18 cellular contexts compared by ENCODE assay signal in the genomic region with DNA sequence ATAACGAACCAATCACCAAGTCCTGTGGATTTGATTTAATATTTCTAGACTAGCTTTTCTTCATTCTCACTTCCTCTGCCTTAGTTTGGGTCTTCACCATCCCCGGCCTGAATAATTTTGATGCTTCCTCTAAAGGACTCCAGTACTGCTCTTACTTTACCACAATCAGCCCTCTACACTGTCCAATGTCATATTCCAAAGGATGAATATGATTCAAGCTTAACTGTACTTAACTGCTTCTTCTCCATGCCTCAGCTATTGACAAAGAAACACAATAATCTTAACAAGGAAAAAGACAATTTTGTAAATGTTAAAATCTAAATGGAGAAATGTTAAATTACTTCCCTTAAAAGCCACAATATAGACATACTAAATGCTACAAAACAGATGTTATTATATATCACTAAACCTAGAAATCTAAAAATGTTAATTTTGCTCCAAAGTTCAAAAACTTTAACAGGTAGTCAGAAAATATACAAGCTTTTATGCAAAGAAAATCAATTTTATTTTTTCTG.
DNase-seq lines count a peak whose midpoint lies in the region; ATAC-seq and TF ChIP-seq lines count a peak whose summit lies in the region.
"Had no signal": no experiment of that assay in that cellular context is flagged by ENCODE, and none has a peak within 500 bp of the region (broad histone marks: within the 10 kb centered on the region; RNA-seq: fewer than 3 reads in every experiment).

No MANE protein-coding gene starts in this region.

- TF ChIP-seq CTCF in dorsolateral prefrontal cortex (IDR thresholded peaks at IDR 0.05 in 54 of 56, conservative IDR thresholded peaks at IDR 0.05 in 2 of 56; ENCODE audit: low read depth in 1 of 56, partially characterized antibody in 56 of 56): no peak

- ATAC-seq in GM18502 (IDR thresholded peaks at IDR 0.05; ENCODE audit: poor library complexity, unreplicated experiment) (peak; percentile 51), GM21381 (IDR thresholded peaks at IDR 0.05; ENCODE audit: unreplicated experiment) (peak; percentile 27), HG03097 (IDR thresholded peaks at IDR 0.05; ENCODE audit: low FRiP score, unreplicated experiment) (peak; percentile 20)
- ATAC-seq in naive thymus-derived CD4-positive, alpha-beta T cell: no peak

- POLR2A ChIA-PET in naive thymus-derived CD4-positive, alpha-beta T cell (lab: Charles Lee): no interaction called here

- H3K27ac Mint-ChIP-seq in naive thymus-derived CD4-positive, alpha-beta T cell: no peak overlapping the region

- no peaks in the 10 kb centered on the region for H3K27me3 ChIP-seq in dorsolateral prefrontal cortex
- H3K27me3 ChIP-seq in naive thymus-derived CD4-positive, alpha-beta T cell (ENCODE audit: control insufficient read depth in 2 of 2, insufficient read depth in 2 of 2, low read length in 2 of 2): no peaks in the 10 kb centered on the region
- H3K27me3 ChIP-seq: SJCRH30 had no signal

- peak; percentile 24 for DNase-seq in germinal center (ENCODE audit: low spot score)
- no peak for DNase-seq in dorsolateral prefrontal cortex
- DNase-seq in naive thymus-derived CD4-positive, alpha-beta T cell: no peak
- DNase-seq in activated naive CD4-positive, alpha-beta T cell treated with Interleukin-2 at 50 U/mL for 16 hours: no peak
- no peak for DNase-seq in globus pallidus (ENCODE audit: low spot score)
- DNase-seq: activated T-cell treated with anti-CD3 and anti-CD28 coated beads, Interleukin-2, amount 50 U/mL, for 48 hours; central memory CD4-positive, alpha-beta T cell; COR-L47; foreskin melanocyte; KBM-7; NCI-H1417; NCI-H345; retina; SJCRH30 had no signal

- intact Hi-C loops in dorsolateral prefrontal cortex (cut with DNase I): no loop called here
- intact Hi-C loops in naive thymus-derived CD4-positive, alpha-beta T cell (cut with micrococcal nuclease): no loop called here

- no peaks in the 10 kb centered on the region for H3K4me1 ChIP-seq in naive thymus-derived CD4-positive, alpha-beta T cell (ENCODE audit: control insufficient read depth in 2 of 2, insufficient read depth in 2 of 2, low read length in 2 of 2)

- peaks cover 15 to 47% (median 30%) of the 10 kb centered on the region in 5 donors for H3K27me3 Mint-ChIP-seq in naive thymus-derived CD4-positive, alpha-beta T cell

- no peaks in the 10 kb centered on the region for H3K36me3 ChIP-seq in naive thymus-derived CD4-positive, alpha-beta T cell (ENCODE audit: control insufficient read depth in 2 of 3, insufficient read depth in 3 of 3, low read length in 3 of 3)
- H3K36me3 ChIP-seq: SJCRH30 had no signal

- peaks cover 0 to 2% (median 0%) of the 10 kb centered on the region in 11 donors for H3K9me3 Mint-ChIP-seq in naive thymus-derived CD4-positive, alpha-beta T cell

- H3K4me1 Mint-ChIP-seq in naive thymus-derived CD4-positive, alpha-beta T cell: no peaks in the 10 kb centered on the region

- no peaks in the 10 kb centered on the region for H3K36me3 Mint-ChIP-seq in naive thymus-derived CD4-positive, alpha-beta T cell

- no peak overlapping the region for H3K4me3 Mint-ChIP-seq in naive thymus-derived CD4-positive, alpha-beta T cell

- H3K9me3 ChIP-seq in naive thymus-derived CD4-positive, alpha-beta T cell (ENCODE audit: control insufficient read depth in 2 of 3, low read length in 3 of 3): no peaks in the 10 kb centered on the region
- H3K9me3 ChIP-seq: SJCRH30 had no signal

- CTCF ChIA-PET in naive thymus-derived CD4-positive, alpha-beta T cell (lab: Charles Lee): no interaction called here

- no peak overlapping the region for H3K27ac ChIP-seq in dorsolateral prefrontal cortex
- H3K27ac ChIP-seq in naive thymus-derived CD4-positive, alpha-beta T cell (ENCODE audit: low read depth, low read length): no peak overlapping the region
- H3K27ac ChIP-seq: SJCRH30 had no signal

- no peak overlapping the region for H3K4me3 ChIP-seq in dorsolateral prefrontal cortex
- H3K4me3 ChIP-seq in naive thymus-derived CD4-positive, alpha-beta T cell (ENCODE audit: low read length): no peak overlapping the region
- H3K4me3 ChIP-seq: lung, SJCRH30 had no signal
